In genomic region chr7:94571816-94572215, GRCh38 we compare ENCODE assay signal across 34 cellular contexts.
"Had no signal": no experiment of that assay in that cellular context is flagged by ENCODE, and none has a peak within 500 bp of the region (broad histone marks: within the 10 kb centered on the region; RNA-seq: fewer than 3 reads in every experiment).

No MANE protein-coding gene starts in this region.

- H3K4me3 ChIP-seq: MG63 had no signal

- H3K9me3 ChIP-seq: MG63 had no signal

- H3K27ac ChIP-seq: KMS-11 had no signal

- DNase-seq: Karpas-422, Kasumi-1, MG63, MM.1S, MV-4-11, NCI-H1048, NCI-H1092, NCI-H1092 treated with DMSO at 0.1 percent for 48 hours, NCI-H1105, NCI-H1105 treated with DMSO at 0.1 percent for 48 hours, NCI-H1417, NCI-H1417 treated with DMSO at 0.1 percent for 48 hours, NCI-H1436, NCI-H1436 treated with DMSO at 0.1 percent for 48 hours, NCI-H146, NCI-H1694, NCI-H1694 treated with DMSO at 0.1 percent for 48 hours, NCI-H187, NCI-H187 treated with DMSO at 0.1 percent for 48 hours, NCI-H1930, NCI-H2029, NCI-H2029 treated with DMSO at 0.1 percent for 48 hours, NCI-H2081, NCI-H2081 treated with DMSO at 0.1 percent for 48 hours, NCI-H2107, NCI-H2171, NCI-H2171 treated with DMSO at 0.1 percent for 48 hours, NCI-H2227 treated with DMSO at 0.1 percent for 48 hours, NCI-H226, NCI-H345, NCI-H446 treated with DMSO at 0.1 percent for 48 hours, NCI-H510A, NCI-H510A treated with DMSO at 0.1 percent for 48 hours had no signal

- H3K27me3 ChIP-seq: MG63 had no signal

- H3K36me3 ChIP-seq: MG63 had no signal
